ENCODE assay signal across 1 cellular context in the genomic region with DNA sequence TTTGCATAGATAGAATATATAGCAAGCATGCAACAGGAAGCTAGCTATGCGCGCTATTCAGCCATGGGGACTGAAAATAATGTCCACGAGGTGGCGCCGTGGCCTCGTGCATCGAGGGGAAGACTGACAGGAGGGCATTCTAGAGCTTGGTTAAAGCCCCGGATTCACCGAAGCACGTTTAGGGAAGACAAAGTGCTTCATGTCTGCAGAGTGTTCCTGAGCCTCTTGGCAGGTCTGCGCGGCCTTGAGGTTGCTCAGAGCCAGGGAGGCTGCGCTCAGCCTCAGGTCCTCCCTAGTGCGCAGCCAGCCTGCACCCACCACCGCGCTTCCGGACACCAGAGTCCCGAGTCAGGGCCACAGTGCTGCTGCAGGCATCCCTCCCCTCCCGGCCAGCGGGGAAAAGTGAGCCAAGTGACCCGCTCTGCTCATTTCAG.
TF ChIP-seq lines count a peak whose summit lies in the region.

No MANE protein-coding gene starts in this region.

TF ChIP-seq in GM12878, 131 proteins besides CTCF, POLR2A, EP300 and RAD21 (continued from another document):
- TF ChIP-seq, protein P1, sequence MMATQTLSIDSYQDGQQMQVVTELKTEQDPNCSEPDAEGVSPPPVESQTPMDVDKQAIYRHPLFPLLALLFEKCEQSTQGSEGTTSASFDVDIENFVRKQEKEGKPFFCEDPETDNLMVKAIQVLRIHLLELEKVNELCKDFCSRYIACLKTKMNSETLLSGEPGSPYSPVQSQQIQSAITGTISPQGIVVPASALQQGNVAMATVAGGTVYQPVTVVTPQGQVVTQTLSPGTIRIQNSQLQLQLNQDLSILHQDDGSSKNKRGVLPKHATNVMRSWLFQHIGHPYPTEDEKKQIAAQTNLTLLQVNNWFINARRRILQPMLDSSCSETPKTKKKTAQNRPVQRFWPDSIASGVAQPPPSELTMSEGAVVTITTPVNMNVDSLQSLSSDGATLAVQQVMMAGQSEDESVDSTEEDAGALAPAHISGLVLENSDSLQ (IDR thresholded peaks at IDR 0.05), result peak; percentile 24; the same call in 1 of the 2 replicates
- TF ChIP-seq ZSCAN29 (IDR thresholded peaks at IDR 0.05) (no peak), TCF7 (IDR thresholded peaks at IDR 0.05; ENCODE audit: borderline replicate concordance) (no peak), MYB (IDR thresholded peaks at IDR 0.05; ENCODE audit: borderline replicate concordance, low read depth, low read length) (no peak), SUZ12 (IDR thresholded peaks at IDR 0.05; ENCODE audit: unreplicated experiment) (no peak), E2F4 (IDR thresholded peaks at IDR 0.05; ENCODE audit: low read depth, low read length) (no peak)
- TF ChIP-seq, protein P2, sequence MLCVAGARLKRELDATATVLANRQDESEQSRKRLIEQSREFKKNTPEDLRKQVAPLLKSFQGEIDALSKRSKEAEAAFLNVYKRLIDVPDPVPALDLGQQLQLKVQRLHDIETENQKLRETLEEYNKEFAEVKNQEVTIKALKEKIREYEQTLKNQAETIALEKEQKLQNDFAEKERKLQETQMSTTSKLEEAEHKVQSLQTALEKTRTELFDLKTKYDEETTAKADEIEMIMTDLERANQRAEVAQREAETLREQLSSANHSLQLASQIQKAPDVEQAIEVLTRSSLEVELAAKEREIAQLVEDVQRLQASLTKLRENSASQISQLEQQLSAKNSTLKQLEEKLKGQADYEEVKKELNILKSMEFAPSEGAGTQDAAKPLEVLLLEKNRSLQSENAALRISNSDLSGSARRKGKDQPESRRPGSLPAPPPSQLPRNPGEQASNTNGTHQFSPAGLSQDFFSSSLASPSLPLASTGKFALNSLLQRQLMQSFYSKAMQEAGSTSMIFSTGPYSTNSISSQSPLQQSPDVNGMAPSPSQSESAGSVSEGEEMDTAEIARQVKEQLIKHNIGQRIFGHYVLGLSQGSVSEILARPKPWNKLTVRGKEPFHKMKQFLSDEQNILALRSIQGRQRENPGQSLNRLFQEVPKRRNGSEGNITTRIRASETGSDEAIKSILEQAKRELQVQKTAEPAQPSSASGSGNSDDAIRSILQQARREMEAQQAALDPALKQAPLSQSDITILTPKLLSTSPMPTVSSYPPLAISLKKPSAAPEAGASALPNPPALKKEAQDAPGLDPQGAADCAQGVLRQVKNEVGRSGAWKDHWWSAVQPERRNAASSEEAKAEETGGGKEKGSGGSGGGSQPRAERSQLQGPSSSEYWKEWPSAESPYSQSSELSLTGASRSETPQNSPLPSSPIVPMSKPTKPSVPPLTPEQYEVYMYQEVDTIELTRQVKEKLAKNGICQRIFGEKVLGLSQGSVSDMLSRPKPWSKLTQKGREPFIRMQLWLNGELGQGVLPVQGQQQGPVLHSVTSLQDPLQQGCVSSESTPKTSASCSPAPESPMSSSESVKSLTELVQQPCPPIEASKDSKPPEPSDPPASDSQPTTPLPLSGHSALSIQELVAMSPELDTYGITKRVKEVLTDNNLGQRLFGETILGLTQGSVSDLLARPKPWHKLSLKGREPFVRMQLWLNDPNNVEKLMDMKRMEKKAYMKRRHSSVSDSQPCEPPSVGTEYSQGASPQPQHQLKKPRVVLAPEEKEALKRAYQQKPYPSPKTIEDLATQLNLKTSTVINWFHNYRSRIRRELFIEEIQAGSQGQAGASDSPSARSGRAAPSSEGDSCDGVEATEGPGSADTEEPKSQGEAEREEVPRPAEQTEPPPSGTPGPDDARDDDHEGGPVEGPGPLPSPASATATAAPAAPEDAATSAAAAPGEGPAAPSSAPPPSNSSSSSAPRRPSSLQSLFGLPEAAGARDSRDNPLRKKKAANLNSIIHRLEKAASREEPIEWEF (IDR thresholded peaks at IDR 0.05; ENCODE audit: insufficient replicate concordance, low read depth, low read length), result no peak
- TF ChIP-seq, protein P3, sequence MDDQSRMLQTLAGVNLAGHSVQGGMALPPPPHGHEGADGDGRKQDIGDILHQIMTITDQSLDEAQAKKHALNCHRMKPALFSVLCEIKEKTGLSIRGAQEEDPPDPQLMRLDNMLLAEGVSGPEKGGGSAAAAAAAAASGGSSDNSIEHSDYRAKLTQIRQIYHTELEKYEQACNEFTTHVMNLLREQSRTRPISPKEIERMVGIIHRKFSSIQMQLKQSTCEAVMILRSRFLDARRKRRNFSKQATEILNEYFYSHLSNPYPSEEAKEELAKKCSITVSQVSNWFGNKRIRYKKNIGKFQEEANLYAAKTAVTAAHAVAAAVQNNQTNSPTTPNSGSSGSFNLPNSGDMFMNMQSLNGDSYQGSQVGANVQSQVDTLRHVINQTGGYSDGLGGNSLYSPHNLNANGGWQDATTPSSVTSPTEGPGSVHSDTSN (IDR thresholded peaks at IDR 0.05; ENCODE audit: insufficient replicate concordance, low read depth, low read length), result peak; percentile 48
